ENCODE assay signal across 19 cellular contexts in the genomic region with DNA sequence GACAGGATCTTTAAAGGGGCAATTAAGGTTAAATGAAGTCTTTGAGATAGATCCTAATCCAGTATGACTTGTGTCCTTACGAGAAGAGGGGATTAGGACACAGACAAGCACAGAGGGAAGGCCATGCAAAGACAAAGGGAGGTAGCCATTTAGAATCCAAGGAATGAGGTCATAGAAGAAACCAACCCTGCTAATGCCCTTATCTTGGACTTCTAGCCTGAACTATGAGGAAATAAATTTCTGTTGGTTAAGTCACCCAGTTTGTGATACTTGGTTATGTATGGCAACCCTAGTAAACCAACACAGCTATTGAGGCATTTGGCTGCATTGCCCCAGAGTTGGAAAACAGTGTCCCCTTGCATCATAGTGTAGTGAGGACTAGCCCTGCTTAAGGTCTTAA.
A peak's percentile ranks its signal among the peaks of the same experiment; 100 is the strongest.
DNase-seq lines count a peak whose midpoint lies in the region; ATAC-seq, FAIRE-seq and TF ChIP-seq lines count a peak whose summit lies in the region.
"Had no signal": no experiment of that assay in that cellular context is flagged by ENCODE, and none has a peak within 500 bp of the region (broad histone marks: within the 10 kb centered on the region; RNA-seq: fewer than 3 reads in every experiment).

No MANE protein-coding gene starts in this region.

- H3K9me3 ChIP-seq in IMR-90 (ENCODE audit: control insufficient read depth, insufficient read depth, low read length) (no peaks in the 10 kb centered on the region), astrocyte (ENCODE audit: insufficient read depth, low read depth, low read length) (no peaks in the 10 kb centered on the region), skeletal muscle tissue (ENCODE audit: control insufficient read depth in 3 of 3, low read length in 3 of 3) (no peaks in the 10 kb centered on the region)
- H3K9me3 ChIP-seq in CD8-positive, alpha-beta memory T cell (ENCODE audit: low read length) = no peaks in the 10 kb centered on the region
- H3K9me3 ChIP-seq: left lung had no signal

- no peak overlapping the region for H4K91ac ChIP-seq in IMR-90 (ENCODE audit: insufficient read depth, low read depth, low read length)

- intact Hi-C loops in IMR-90 (cut with micrococcal nuclease) = no loop called here

- H3K9ac ChIP-seq in IMR-90 (ENCODE audit: low read depth, low read length) = no peak overlapping the region
- H3K9ac ChIP-seq in astrocyte (ENCODE audit: low read length) = no peak overlapping the region
- no peak overlapping the region for H3K9ac ChIP-seq in skeletal muscle tissue (ENCODE audit: low read depth in 1 of 3, low read length in 3 of 3)
- H3K9ac ChIP-seq: BLaER1 treated with 17β-estradiol and CSF1 and Interleukin-3, amounts not matched to agents 10 nM and 100 nM had no signal

- H4K20me1 ChIP-seq in IMR-90 (ENCODE audit: insufficient read depth, low read length) (no peaks in the 10 kb centered on the region), astrocyte (ENCODE audit: insufficient read depth, low read length) (peaks cover 4% of the 10 kb centered on the region)

- no peak overlapping the region for H3K56ac ChIP-seq in IMR-90 (ENCODE audit: extremely low read depth, insufficient read depth, low read length)

- no peak for TF ChIP-seq RAD21 in IMR-90 (IDR thresholded peaks at IDR 0.05; ENCODE audit: low read length)

- no peak overlapping the region for H2AK5ac ChIP-seq in IMR-90 (ENCODE audit: low read depth, low read length)

- 0 out of 2 replicates have a peak overlapping the region, but pooled peaks have one; percentile 36 for H3K14ac ChIP-seq in IMR-90 (replicated peaks; ENCODE audit: low read depth, low read length)

- H4K5ac ChIP-seq in IMR-90 (ENCODE audit: low read depth, low read length) = no peak overlapping the region

- H3K27me3 ChIP-seq in IMR-90 (ENCODE audit: control insufficient read depth, insufficient read depth, low read length) (no peaks in the 10 kb centered on the region), astrocyte (ENCODE audit: insufficient read depth, low read length) (no peaks in the 10 kb centered on the region), skeletal muscle tissue (ENCODE audit: control insufficient read depth in 3 of 3, insufficient read depth in 3 of 3, low read length in 3 of 3) (no peaks in the 10 kb centered on the region)
- H3K27me3 ChIP-seq in CD8-positive, alpha-beta memory T cell (ENCODE audit: insufficient read depth, low read length, poor library complexity, severe bottlenecking) = no peaks in the 10 kb centered on the region
- H3K27me3 ChIP-seq: BLaER1 treated with 17β-estradiol and CSF1 and Interleukin-3, amounts not matched to agents 10 nM and 100 nM; cardiac muscle cell; left lung had no signal

- no TSS peak for BruUV-seq in IMR-90 (replicated peaks; lab: Mats Ljungman, UMichigan)

- TF ChIP-seq CTCF in IMR-90 (conservative IDR thresholded peaks at IDR 0.05; ENCODE audit: low read depth, low read length) = no peak
- TF ChIP-seq CTCF in astrocyte (IDR thresholded peaks at IDR 0.05; ENCODE audit: insufficient read depth, low read depth, low read length) = no peak
- no peak for TF ChIP-seq CTCF in fibroblast of villous mesenchyme (IDR thresholded peaks at IDR 0.05; ENCODE audit: insufficient read depth, low read depth, low read length)

- no peaks in the 10 kb centered on the region for H3K27me3 Mint-ChIP-seq in astrocyte (ENCODE audit: low read depth, unreplicated experiment)
- H3K27me3 Mint-ChIP-seq in CD8-positive, alpha-beta memory T cell = no peaks in the 10 kb centered on the region
- H3K27me3 Mint-ChIP-seq: naive B cell had no signal

- H3K36me3 ChIP-seq in IMR-90 (ENCODE audit: control insufficient read depth, insufficient read depth, low read length) (no peaks in the 10 kb centered on the region), astrocyte (ENCODE audit: insufficient read depth, low read length) (no peaks in the 10 kb centered on the region), skeletal muscle tissue (ENCODE audit: control insufficient read depth in 3 of 3, insufficient read depth in 3 of 3, low read length in 3 of 3) (peaks cover 4 to 19% (median 9%) of the 10 kb centered on the region in 3 donors)
- H3K36me3 ChIP-seq in CD8-positive, alpha-beta memory T cell (ENCODE audit: insufficient read depth, low read length) = no peaks in the 10 kb centered on the region
- H3K36me3 ChIP-seq: cardiac muscle cell, left lung had no signal

- no peak overlapping the region for H2AFZ ChIP-seq in IMR-90 (replicated peaks; ENCODE audit: low read length, poor library complexity)
- no peak overlapping the region for H2AFZ ChIP-seq in astrocyte (ENCODE audit: low read depth, low read length)

- peaks cover 25% of the 10 kb centered on the region for H3K4me1 Mint-ChIP-seq in astrocyte (ENCODE audit: low read depth, unreplicated experiment)
- peaks cover 10 to 20% (median 11%) of the 10 kb centered on the region in 3 donors for H3K4me1 Mint-ChIP-seq in CD8-positive, alpha-beta memory T cell

- 100% methylated on average over 1 of the region's 1 CpG; no CpG with 5 or more reads in 1 of the 2 experiments for WGBS in IMR-90 (ENCODE audit: extremely low coverage in 2 of 2, insufficient read length in 1 of 2), 2 experiments

- no peak overlapping the region for H3K27ac ChIP-seq in IMR-90 (ENCODE audit: insufficient read depth, low read length)
- H3K27ac ChIP-seq in astrocyte (ENCODE audit: low read depth, low read length) = no peak overlapping the region
- peak overlapping the region; percentile 1 for H3K27ac ChIP-seq in skeletal muscle tissue (ENCODE audit: low read depth, low read length)
- no peak overlapping the region for H3K27ac ChIP-seq in CD8-positive, alpha-beta memory T cell (ENCODE audit: low read depth, low read length)
- H3K27ac ChIP-seq: BLaER1 treated with 17β-estradiol and CSF1 and Interleukin-3, amounts not matched to agents 10 nM and 100 nM; cardiac muscle cell; left lung had no signal

- peaks cover 5% of the 10 kb centered on the region for H3K79me2 ChIP-seq in astrocyte (ENCODE audit: insufficient read depth, low read length)

- H2AK9ac ChIP-seq in IMR-90 (replicated peaks; ENCODE audit: low read depth, low read length, poor library complexity) = no peak overlapping the region

- no peak overlapping the region for H3K23ac ChIP-seq in IMR-90 (ENCODE audit: low read depth, low read length)

- POLR2A ChIA-PET in IMR-90 (lab: Charles Lee; ENCODE audit: unreplicated experiment) = no interaction called here
- POLR2A ChIA-PET in CD8-positive, alpha-beta memory T cell (lab: Charles Lee) = no interaction called here

- H3K4me2 ChIP-seq in IMR-90 (ENCODE audit: low read depth, low read length) (no peak overlapping the region), astrocyte (ENCODE audit: low read length) (no peak overlapping the region)

- ATAC-seq in IMR-90 (ENCODE audit: low read depth) (no peak), HG03342 (IDR thresholded peaks at IDR 0.05; ENCODE audit: unreplicated experiment) (no peak), HG02642 (IDR thresholded peaks at IDR 0.05; ENCODE audit: poor library complexity, unreplicated experiment) (no peak)
- ATAC-seq: left lung had no signal

- dilution Hi-C loops in IMR-90 (cut with HindIII; ENCODE audit: low sequenced_read_pairs, unreplicated experiment) = no loop called here

- H2BK20ac ChIP-seq in IMR-90 (ENCODE audit: low read depth, low read length) = no peak overlapping the region

- H3K4me1 ChIP-seq in IMR-90 (ENCODE audit: control insufficient read depth, insufficient read depth, low read length) (peaks cover 6% of the 10 kb centered on the region; the same call in 1 of the 2 replicates), astrocyte (ENCODE audit: insufficient read depth, low read length) (peaks cover 12% of the 10 kb centered on the region), skeletal muscle tissue (ENCODE audit: control insufficient read depth in 3 of 3, insufficient read depth in 3 of 3, low read length in 3 of 3) (peaks cover 57 to 64% (median 62%) of the 10 kb centered on the region in 3 donors)
- H3K4me1 ChIP-seq in CD8-positive, alpha-beta memory T cell (ENCODE audit: insufficient read depth, low read length) = no peaks in the 10 kb centered on the region
- H3K4me1 ChIP-seq: left lung had no signal

- no peak overlapping the region for H2BK120ac ChIP-seq in IMR-90 (ENCODE audit: low read depth, low read length)

- H3K4me3 ChIP-seq in IMR-90 (ENCODE audit: insufficient read depth, low read depth, low read length) = no peak overlapping the region
- H3K4me3 ChIP-seq in astrocyte (ENCODE audit: insufficient read depth, low read depth, low read length) = no peak overlapping the region
- H3K4me3 ChIP-seq in fibroblast of villous mesenchyme (ENCODE audit: low read depth, low read length) = no peak overlapping the region
- no peak overlapping the region for H3K4me3 ChIP-seq in skeletal muscle tissue (ENCODE audit: low read length in 3 of 3)
- no peak overlapping the region for H3K4me3 ChIP-seq in CD8-positive, alpha-beta memory T cell (ENCODE audit: low read length)
- H3K4me3 ChIP-seq: BLaER1 treated with 17β-estradiol and CSF1 and Interleukin-3, amounts not matched to agents 10 nM and 100 nM; cardiac muscle cell; left lung had no signal

- no peak overlapping the region for H3K4ac ChIP-seq in IMR-90 (ENCODE audit: low read depth, low read length)

- FAIRE-seq in astrocyte (lab: Jason Lieb, UNC) = peak; percentile 13
- FAIRE-seq: HTR-8/SVneo had no signal

- in situ Hi-C loops in IMR-90 (cut with MboI; ENCODE audit: low sequenced_read_pairs) = no loop called here

- no peak overlapping the region for H3K4me3 Mint-ChIP-seq in astrocyte (ENCODE audit: unreplicated experiment)
- H3K4me3 Mint-ChIP-seq in CD8-positive, alpha-beta memory T cell = no peak overlapping the region
- H3K4me3 Mint-ChIP-seq: naive B cell; T-helper 1 cell treated with Interleukin-12 subunit alpha and Interleukin-12 subunit beta and Interleukin-4 antibody, amounts not matched to agents 30 μg/mL and 1 μg/mL, for 36 hours had no signal

- no peak overlapping the region for H3K18ac ChIP-seq in IMR-90 (ENCODE audit: low read depth, low read length)

- no peak overlapping the region for H3K27ac Mint-ChIP-seq in astrocyte (ENCODE audit: unreplicated experiment)
- H3K27ac Mint-ChIP-seq in CD8-positive, alpha-beta memory T cell = peak overlapping the region in 1 of 8 donors; percentile 64
- H3K27ac Mint-ChIP-seq: T-helper 1 cell treated with Interleukin-12 subunit alpha and Interleukin-12 subunit beta and Interleukin-4 antibody, amounts not matched to agents 30 μg/mL and 1 μg/mL, for 36 hours had no signal

- no peak overlapping the region for H4K8ac ChIP-seq in IMR-90 (ENCODE audit: low read depth in 2 of 2, low read length in 2 of 2)

- CTCF ChIA-PET in IMR-90 (lab: Yijun Ruan, JAX) = no interaction called here
- CTCF ChIA-PET in CD8-positive, alpha-beta memory T cell (lab: Charles Lee) = no interaction called here

- TF ChIP-seq POLR2A in IMR-90 (IDR thresholded peaks at IDR 0.05; ENCODE audit: low read depth, low read length) = no peak

- no peaks in the 10 kb centered on the region for H3K36me3 Mint-ChIP-seq in astrocyte (ENCODE audit: low read depth, unreplicated experiment)
- no peaks in the 10 kb centered on the region for H3K36me3 Mint-ChIP-seq in CD8-positive, alpha-beta memory T cell
- H3K36me3 Mint-ChIP-seq: naive B cell had no signal

- H2BK15ac ChIP-seq in IMR-90 (ENCODE audit: low read depth, low read length) = no peak overlapping the region

- no peak overlapping the region for H2BK5ac ChIP-seq in IMR-90 (ENCODE audit: low read depth, low read length, poor library complexity, severe bottlenecking)

- no peaks in the 10 kb centered on the region for H3K9me1 ChIP-seq in IMR-90 (ENCODE audit: insufficient read depth, low read length)

- DNase-seq in IMR-90 = peak; percentile 50
- peak; percentile 56 for DNase-seq in astrocyte (ENCODE audit: low read depth)
- DNase-seq in fibroblast of villous mesenchyme (ENCODE audit: low read depth) = peak; percentile 77
- no peak for DNase-seq in CD8-positive, alpha-beta memory T cell
- no peak for DNase-seq in NCI-H2227 (lab: John Stamatoyannopoulos, UW; ENCODE audit: unreplicated experiment)
- DNase-seq: activated CD8-positive, alpha-beta memory T cell treated with anti-CD3 and anti-CD28 coated beads, Interleukin-2, amount 50 U/mL, for 4 hours; activated naive CD4-positive, alpha-beta T cell treated with Interleukin-2 at 50 U/mL for 16 hours; left lung; naive B cell; NCI-H2107; NCI-H774; substantia nigra had no signal

- peaks cover 8 to 19% of the 10 kb centered on the region in 2 experiments; a peak in 2 of 4 replicates for H3K79me1 ChIP-seq in IMR-90 (ENCODE audit: low read depth in 1 of 2, low read length in 2 of 2)

- H3K9me3 Mint-ChIP-seq in astrocyte (ENCODE audit: unreplicated experiment) = peaks cover 2% of the 10 kb centered on the region
- no peaks in the 10 kb centered on the region for H3K9me3 Mint-ChIP-seq in CD8-positive, alpha-beta memory T cell
- H3K9me3 Mint-ChIP-seq: naive B cell; T-helper 1 cell treated with Interleukin-12 subunit alpha and Interleukin-12 subunit beta and Interleukin-4 antibody, amounts not matched to agents 30 μg/mL and 1 μg/mL, for 36 hours had no signal

Comparison
In these comparisons a context has a peak if more than half of its experiments do, and no peak if none do; other contexts are left out.
1. DNase-seq: peak in IMR-90 (single experiment), astrocyte (single experiment) and fibroblast of villous mesenchyme (single experiment); none in CD8-positive, alpha-beta memory T cell (0 of 5) and NCI-H2227 (single experiment).